Comparison of ENCODE assay signal across 1 cellular context in genomic region chr21:39125752-39126485, GRCh38.
TF ChIP-seq lines count a peak whose summit lies in the region.

No MANE protein-coding gene starts in this region.

TF ChIP-seq in GM23338, 12 proteins besides CTCF, POLR2A, EP300 and RAD21 (continued from another document):
- TF ChIP-seq REST (IDR thresholded peaks at IDR 0.05; ENCODE audit: unreplicated experiment), result no peak
